Comparison of ENCODE assay signal across 10 cellular contexts in genomic region chr9:4855861-4856260, GRCh38.
DNase-seq lines count a peak whose midpoint lies in the region; TF ChIP-seq lines count a peak whose summit lies in the region.
"Had no signal": no experiment of that assay in that cellular context is flagged by ENCODE, and none has a peak within 500 bp of the region (broad histone marks: within the 10 kb centered on the region; RNA-seq: fewer than 3 reads in every experiment).

No MANE protein-coding gene starts in this region.

- H4K20me1 ChIP-seq in hepatocyte (ENCODE audit: insufficient read depth, poor library complexity, severe bottlenecking) = no peaks in the 10 kb centered on the region

- H3K4me1 ChIP-seq in hepatocyte (ENCODE audit: insufficient read depth) (peaks cover under 1% of the 10 kb centered on the region), skeletal muscle tissue (ENCODE audit: control insufficient read depth in 3 of 3, insufficient read depth in 3 of 3, low read length in 3 of 3) (peaks cover 27 to 60% (median 29%) of the 10 kb centered on the region in 3 donors)

- TF ChIP-seq POLR2A in lower leg skin (IDR thresholded peaks at IDR 0.05) = no peak

- H3K4me3 ChIP-seq in hepatocyte = no peak overlapping the region
- no peak overlapping the region for H3K4me3 ChIP-seq in skeletal muscle tissue (ENCODE audit: low read length in 3 of 3)
- H3K4me3 ChIP-seq in lower leg skin (ENCODE audit: low read depth, poor library complexity, severe bottlenecking) = no peak overlapping the region

- TF ChIP-seq CTCF in hepatocyte (IDR thresholded peaks at IDR 0.05; ENCODE audit: poor library complexity) = no peak
- no peak for TF ChIP-seq CTCF in GM13977 (IDR thresholded peaks at IDR 0.05; ENCODE audit: extremely low read depth, insufficient read depth, missing control alignments)
- no peak for TF ChIP-seq CTCF in lower leg skin (IDR thresholded peaks at IDR 0.05)

- DNase-seq in H4 (ENCODE audit: low spot score) = peak; percentile 80
- peak; percentile 30 for DNase-seq in hepatocyte (ENCODE audit: low spot score)
- DNase-seq in GM13977 (ENCODE audit: low spot score) = no peak
- no peak for DNase-seq in NCI-H446 (lab: John Stamatoyannopoulos, UW)
- no peak for DNase-seq in GM19238 (ENCODE audit: insufficient read length, low spot score)
- DNase-seq in lower leg skin (ENCODE audit: low spot score in 2 of 2) = no peak
- DNase-seq: DMS153; stimulated activated CD4-positive, alpha-beta T cell treated with anti-CD3 and anti-CD28 coated beads, Interleukin-2, amount 100 ng/mL, for 48 hours had no signal

- no peak overlapping the region for H3K9ac ChIP-seq in skeletal muscle tissue (ENCODE audit: low read depth in 1 of 3, low read length in 3 of 3)

- H3K27ac ChIP-seq in angular gyrus (ENCODE audit: low read depth, low read length) = peak overlapping the region; percentile 69
- H3K27ac ChIP-seq in hepatocyte = peak overlapping the region; percentile 44
- peak overlapping the region; percentile 67 for H3K27ac ChIP-seq in skeletal muscle tissue (ENCODE audit: low read depth, low read length)

- no peak overlapping the region for H3K4me2 ChIP-seq in hepatocyte

- no peaks in the 10 kb centered on the region for H3K9me2 ChIP-seq in hepatocyte (replicated peaks; ENCODE audit: insufficient read depth)

- in situ Hi-C loops in GM13977 (cut with MboI; ENCODE audit: low pct_unique_long_range_greater_than_20kb, low sequenced_read_pairs, unreplicated experiment) = no loop called here

- H3K79me2 ChIP-seq in hepatocyte = no peaks in the 10 kb centered on the region

- H2AFZ ChIP-seq in hepatocyte = no peak overlapping the region

- no peaks in the 10 kb centered on the region for H3K27me3 ChIP-seq in hepatocyte
- no peaks in the 10 kb centered on the region for H3K27me3 ChIP-seq in skeletal muscle tissue (ENCODE audit: control insufficient read depth in 3 of 3, insufficient read depth in 3 of 3, low read length in 3 of 3)

- intact Hi-C loops in lower leg skin (cut with DNase I; ENCODE audit: low total_unique reads) = no loop called here

- WGBS in hepatocyte (ENCODE audit: low lambda C conversion rate, missing lambda C conversion rate) = 69% methylated on average over 3 of the region's 3 CpGs
- WGBS in lower leg skin, 2 donors = 68 to 79% methylated on average over 3 of the region's 3 CpGs

- no peaks in the 10 kb centered on the region for H3K9me3 ChIP-seq in hepatocyte (ENCODE audit: low read depth)
- H3K9me3 ChIP-seq in skeletal muscle tissue (ENCODE audit: control insufficient read depth in 3 of 3, low read length in 3 of 3) = no peaks in the 10 kb centered on the region

- H3K36me3 ChIP-seq in hepatocyte (replicated peaks; ENCODE audit: insufficient read depth, low read depth) = no peaks in the 10 kb centered on the region
- peaks cover 16 to 17% (median 16%) of the 10 kb centered on the region in 3 donors for H3K36me3 ChIP-seq in skeletal muscle tissue (ENCODE audit: control insufficient read depth in 3 of 3, insufficient read depth in 3 of 3, low read length in 3 of 3)

Comparison
In these comparisons a context has a peak if more than half of its experiments do, and no peak if none do; other contexts are left out.
1. DNase-seq: peak in H4 (single experiment) and hepatocyte (single experiment); none in GM13977 (single experiment), NCI-H446 (0 of 2), GM19238 (single experiment) and lower leg skin (0 of 2).
2. Peak in every context shown above with its lines, with median percentiles within 50 percentile points of each other: H3K27ac ChIP-seq.